In the genomic region with DNA sequence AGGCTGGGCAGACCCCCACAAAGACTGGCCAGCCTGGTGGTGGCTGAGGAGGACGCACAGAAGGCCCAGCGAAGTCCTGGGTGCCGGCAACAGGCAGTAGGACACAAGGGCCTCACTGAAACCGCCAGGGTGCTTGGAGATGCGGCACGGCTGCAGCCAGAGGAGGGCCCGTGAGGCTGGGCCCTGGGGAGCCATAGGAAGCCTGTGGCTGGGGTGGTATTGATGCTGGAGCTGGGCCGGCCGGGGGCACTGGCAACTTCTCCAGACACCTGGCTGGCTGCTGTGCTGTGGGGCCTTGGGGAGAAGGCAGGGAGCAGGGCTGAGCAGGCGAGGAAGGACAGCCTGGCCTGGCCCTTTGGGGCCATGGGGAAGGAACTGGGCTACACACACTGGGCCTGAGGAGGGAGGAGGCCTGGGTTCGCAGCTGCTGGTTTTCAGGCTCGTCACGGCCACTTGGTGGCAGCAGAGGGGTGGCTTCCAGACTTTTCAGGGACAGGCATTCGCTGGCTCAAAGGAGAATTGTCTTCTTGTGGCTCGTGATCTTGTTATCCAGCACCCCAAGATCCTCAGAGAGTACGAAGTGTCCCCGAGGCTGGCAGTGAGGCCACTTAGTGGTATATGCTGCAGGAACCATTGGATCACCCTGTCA, we compare ENCODE assay signal across 8 cellular contexts. TPM values are rescaled to one million over a fixed set of nuclear protein-coding genes. Genes with fewer than 3 reads are reported as not detected.
DNase-seq lines count a peak whose midpoint lies in the region; ATAC-seq lines count a peak whose summit lies in the region.

No MANE protein-coding gene starts in this region.

- peak; percentile 65 for ATAC-seq in Right ventricle myocardium inferior
- ATAC-seq in left lobe of liver: peak; percentile 91
- ATAC-seq in GM21447 (IDR thresholded peaks at IDR 0.05; ENCODE audit: unreplicated experiment): no peak

- intact Hi-C loops in Right ventricle myocardium inferior (cut with DNase I) (loop anchor here (5.0 kb wide), 2 partner anchors 93 to 113 kb away; a partner anchor contains a TSS), cardiac septum (cut with DNase I) (loop anchor here (2.0 to 5.0 kb wide), 2 partner anchors 44 to 113 kb away; a partner anchor contains a TSS)

- peak; percentile 75 for DNase-seq in Right ventricle myocardium inferior (ENCODE audit: missing footprints)
- no peak for DNase-seq in cardiac septum (ENCODE audit: low spot score)
- peak; percentile 57 for DNase-seq in NCI-H1105 treated with DMSO at 0.1 percent for 48 hours (lab: John Stamatoyannopoulos, UW)
- DNase-seq in activated CD4-positive, alpha-beta T cell treated with anti-CD3 and anti-CD28 coated beads for 24 hours (ENCODE audit: low read depth in 2 of 2): peak; percentile 35 to 45
- peak; percentile 76 for DNase-seq in cerebellar cortex (ENCODE audit: low spot score)
- peak; percentile 61 for DNase-seq in left lobe of liver (ENCODE audit: low spot score)
- DNase-seq in stimulated activated CD4-positive, alpha-beta T cell treated with anti-CD3 and anti-CD28 coated beads, TNF-alpha, amount 100 ng/mL, for 4 hours (ENCODE audit: low read depth in 3 of 3): peak; percentile 28 to 38 (median 29)

RNA-seq across cellular contexts. Expression of a gene that starts 37.2 kb away (rescaled TPM):
- total RNA-seq in Right ventricle myocardium inferior (not detected), cardiac septum (0.16 TPM), left lobe of liver (not detected)

RNA-seq across cellular contexts. Expression of a gene that starts 44.3 kb away (rescaled TPM):
- total RNA-seq in Right ventricle myocardium inferior (42.6 TPM), cardiac septum (23.3 TPM), left lobe of liver (8.7 TPM)

RNA-seq across cellular contexts. Expression of a gene that starts 59.9 kb away (rescaled TPM):
- 42.2 TPM for total RNA-seq in Right ventricle myocardium inferior
- 175 TPM for total RNA-seq in cardiac septum
- 88.4 TPM for total RNA-seq in left lobe of liver
